In the genomic region with DNA sequence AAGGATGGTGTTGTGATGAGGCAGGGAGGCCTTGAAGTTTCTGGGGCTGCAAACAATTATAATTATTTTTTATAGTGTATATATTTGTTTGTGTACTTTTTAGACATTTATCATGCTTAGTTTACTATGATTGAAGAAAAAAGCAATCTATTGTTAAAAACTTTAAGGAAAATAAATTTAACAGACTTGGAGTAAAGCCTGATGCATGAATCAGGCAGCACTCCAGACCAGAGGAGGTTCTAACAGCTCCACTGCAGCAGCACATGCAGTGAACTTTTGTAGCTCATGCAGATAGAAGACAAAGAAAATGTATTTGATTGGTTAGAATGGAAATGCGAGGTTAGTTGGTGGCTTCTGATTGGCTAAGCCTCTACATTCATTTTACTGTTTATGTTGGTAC, we compare ENCODE assay signal across 1 cellular context.
TF ChIP-seq lines count a peak whose summit lies in the region.

No MANE protein-coding gene starts in this region.

TF ChIP-seq in HEK293, 187 proteins besides CTCF, POLR2A, EP300 and RAD21:
- TF ChIP-seq ZNF549 (tag by site-specific recombination; IDR thresholded peaks at IDR 0.05) (peak; percentile 93), ZNF311 (tag by site-specific recombination; IDR thresholded peaks at IDR 0.05; ENCODE audit: borderline replicate concordance) (no peak), ZNF555 (tag by site-specific recombination; conservative IDR thresholded peaks at IDR 0.05) (no peak), ZNF266 (tag by site-specific recombination; IDR thresholded peaks at IDR 0.05; ENCODE audit: low read depth) (no peak)
